ENCODE assay signal across 8 cellular contexts in the genomic region with DNA sequence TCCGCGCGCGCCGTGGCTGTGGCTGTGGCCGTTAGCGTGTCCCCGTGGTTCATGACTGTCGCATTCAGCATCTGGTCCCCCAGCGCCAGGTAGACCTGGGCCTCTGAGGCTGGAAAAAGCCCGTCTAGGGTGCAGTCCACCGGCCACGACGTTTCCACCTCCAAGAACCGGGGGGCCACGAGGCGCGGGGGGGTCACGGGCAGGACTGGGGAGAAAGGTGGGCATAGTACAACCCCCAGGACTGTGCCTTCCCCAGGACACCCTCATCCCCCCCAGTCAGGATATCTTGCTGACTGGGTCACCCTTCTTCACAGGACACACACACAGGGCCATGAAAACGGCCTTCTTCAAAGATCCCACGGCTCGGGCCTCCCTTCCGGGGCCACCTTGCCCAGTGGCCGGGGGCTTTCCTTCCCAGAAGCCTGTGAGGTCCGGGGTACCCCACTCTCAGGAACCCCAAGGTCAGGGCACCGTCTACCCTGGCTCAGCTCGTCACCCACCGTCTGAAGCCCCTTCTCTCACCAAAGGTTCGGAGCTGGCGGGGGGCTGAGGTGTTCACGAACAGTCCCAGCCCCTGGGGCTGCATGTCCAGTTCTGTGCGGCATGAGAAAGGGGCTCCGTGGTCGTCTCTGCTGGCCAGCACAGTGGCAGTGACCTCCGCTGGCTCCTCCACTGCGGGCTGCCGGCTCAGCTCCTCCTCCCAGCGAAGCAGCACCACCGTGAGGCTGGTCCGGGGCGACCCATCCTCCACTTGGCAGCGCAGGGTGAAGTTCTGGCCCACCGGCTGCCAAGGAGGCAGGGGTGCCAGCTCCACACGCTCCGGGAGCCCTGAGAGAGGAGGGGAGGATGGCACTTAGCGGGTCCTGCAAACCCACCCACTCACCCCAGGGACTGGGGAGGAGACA. TPM values are rescaled to one million over a fixed set of nuclear protein-coding genes. Genes with fewer than 3 reads are reported as not detected.
DNase-seq lines count a peak whose midpoint lies in the region; ATAC-seq and TF ChIP-seq lines count a peak whose summit lies in the region.

No MANE protein-coding gene starts in this region.

- peaks cover 8% of the 10 kb centered on the region for H3K36me3 ChIP-seq in A673 (ENCODE audit: insufficient read depth, low read length, poor library complexity, severe bottlenecking)
- peaks cover 17% of the 10 kb centered on the region for H3K36me3 ChIP-seq in MG63

- H3K27me3 Mint-ChIP-seq in nephron progenitor cell (ENCODE audit: low read depth, poor library complexity): peaks cover 17% of the 10 kb centered on the region

- H3K4me3 ChIP-seq in A673 (ENCODE audit: low read depth, low read length, poor library complexity, severe bottlenecking) (peak overlapping the region; percentile 85), MG63 (peak overlapping the region; percentile 80), epithelial cell of esophagus (ENCODE audit: low read length) (peak overlapping the region; percentile 61)

- no peaks in the 10 kb centered on the region for H3K27me3 ChIP-seq in A673 (replicated peaks; ENCODE audit: insufficient read depth, low read depth, low read length, poor library complexity)
- no peaks in the 10 kb centered on the region for H3K27me3 ChIP-seq in MG63

- peak overlapping the region; percentile 97 for H3K4me3 Mint-ChIP-seq in nephron progenitor cell

- H3K4me1 Mint-ChIP-seq in nephron progenitor cell: peaks cover 32% of the 10 kb centered on the region

- TF ChIP-seq CTCF in A673 (conservative IDR thresholded peaks at IDR 0.05; ENCODE audit: low read depth, low read length) (peak; percentile 1; the same call in 1 of the 2 replicates), epithelial cell of esophagus (IDR thresholded peaks at IDR 0.05; ENCODE audit: insufficient read depth, low read depth, low read length, missing control alignments) (no peak), nephron progenitor cell (IDR thresholded peaks at IDR 0.05) (no peak)

- intact Hi-C loops in A673 (cut with micrococcal nuclease; ENCODE audit: unreplicated experiment): loop anchor here (5.0 kb wide), 1 partner anchor 47 kb away; the partner anchor contains the start of gene TYK2

- no peak for DNase-seq in A673 (ENCODE audit: low spot score)
- no peak for DNase-seq in MG63
- DNase-seq in epithelial cell of esophagus (ENCODE audit: low read depth): no peak
- peak; percentile 28 for DNase-seq in nephron progenitor cell
- DNase-seq in activated gamma-delta T cell treated with Interleukin-2 at 50 U/mL for 16 hours: no peak
- no peak for DNase-seq in NK-92 treated with Interleukin-12 subunit alpha and Interleukin-12 subunit beta, amount 100 ng/mL, for 24 hours (lab: John Stamatoyannopoulos, UW)
- DNase-seq in dedifferentiated amniotic fluid mesenchymal stem cell (ENCODE audit: extremely low spot score): no peak

- CTCF ChIA-PET in A673 (lab: Charles Lee): interaction anchor here (0.9 to 1.3 kb wide), 2 partner anchors 53 to 66 kb away, joined by 3 to 4 read pairs; no protein-coding TSS in a partner anchor

- no peaks in the 10 kb centered on the region for H3K9me3 Mint-ChIP-seq in nephron progenitor cell

- POLR2A ChIA-PET in A673 (lab: Charles Lee; ENCODE audit: low non-redundant PET): no interaction called here

- ATAC-seq in GM21515 (IDR thresholded peaks at IDR 0.05; ENCODE audit: unreplicated experiment): no peak

- BruUV-seq in A673 (replicated peaks; lab: Mats Ljungman, UMichigan): no TSS peak

- H3K27ac Mint-ChIP-seq in nephron progenitor cell: no peak overlapping the region

- peak overlapping the region; percentile 99 for H3K27ac ChIP-seq in A673 (ENCODE audit: low read depth, low read length, poor library complexity, severe bottlenecking)

- H3K4me1 ChIP-seq in A673 (ENCODE audit: insufficient read depth, low read length, poor library complexity, severe bottlenecking): peaks cover 28% of the 10 kb centered on the region

- H3K9me3 ChIP-seq in A673 (ENCODE audit: low read depth, low read length, poor library complexity, severe bottlenecking): no peaks in the 10 kb centered on the region
- H3K9me3 ChIP-seq in MG63: 0 out of 2 replicates have a peak, but pooled peaks cover 2% of the 10 kb centered on the region

- no peaks in the 10 kb centered on the region for H3K36me3 Mint-ChIP-seq in nephron progenitor cell (ENCODE audit: low read depth)

RNA-seq across cellular contexts. Expression of gene RAVER1, which starts 2.1 kb away (rescaled TPM):
- total RNA-seq in A673 (2021): 84.6 and 87.7 TPM in 2 replicates
- total RNA-seq in MG63 (2014; rRNA removed; shearing (Covaris generic); ENCODE audit: low replicate concordance): 21.0 and 30.3 TPM in 2 replicates

RNA-seq across cellular contexts. Expression of gene ICAM3, which starts 4.0 kb away (rescaled TPM):
- total RNA-seq in A673 (2021): 2.6 and 3.2 TPM in 2 replicates
- total RNA-seq in MG63 (2014; rRNA removed; shearing (Covaris generic); ENCODE audit: low replicate concordance): 20.4 and 31.7 TPM in 2 replicates

RNA-seq across cellular contexts. Expression of gene FDX2, which starts 19.6 kb away (rescaled TPM):
- 26.7 and 29.9 TPM in 2 replicates for total RNA-seq in A673 (2021)
- 30.8 and 43.8 TPM in 2 replicates for total RNA-seq in MG63 (2014; rRNA removed; shearing (Covaris generic); ENCODE audit: low replicate concordance)

RNA-seq across cellular contexts. Expression of gene ZGLP1, which starts 25.8 kb away (rescaled TPM):
- total RNA-seq in A673 (2021): 7.2 TPM in 2 replicates
- total RNA-seq in MG63 (2014; rRNA removed; shearing (Covaris generic); ENCODE audit: low replicate concordance): 0.43 TPM in 1 of 2 replicates, not detected in the other

RNA-seq across cellular contexts. Expression of gene TYK2, which starts 45.0 kb away (rescaled TPM):
- total RNA-seq in A673 (2021): 118 and 121 TPM in 2 replicates
- total RNA-seq in MG63 (2014; rRNA removed; shearing (Covaris generic); ENCODE audit: low replicate concordance): 87.9 and 124 TPM in 2 replicates
